ENCODE assay signal across 12 cellular contexts in the genomic region with DNA sequence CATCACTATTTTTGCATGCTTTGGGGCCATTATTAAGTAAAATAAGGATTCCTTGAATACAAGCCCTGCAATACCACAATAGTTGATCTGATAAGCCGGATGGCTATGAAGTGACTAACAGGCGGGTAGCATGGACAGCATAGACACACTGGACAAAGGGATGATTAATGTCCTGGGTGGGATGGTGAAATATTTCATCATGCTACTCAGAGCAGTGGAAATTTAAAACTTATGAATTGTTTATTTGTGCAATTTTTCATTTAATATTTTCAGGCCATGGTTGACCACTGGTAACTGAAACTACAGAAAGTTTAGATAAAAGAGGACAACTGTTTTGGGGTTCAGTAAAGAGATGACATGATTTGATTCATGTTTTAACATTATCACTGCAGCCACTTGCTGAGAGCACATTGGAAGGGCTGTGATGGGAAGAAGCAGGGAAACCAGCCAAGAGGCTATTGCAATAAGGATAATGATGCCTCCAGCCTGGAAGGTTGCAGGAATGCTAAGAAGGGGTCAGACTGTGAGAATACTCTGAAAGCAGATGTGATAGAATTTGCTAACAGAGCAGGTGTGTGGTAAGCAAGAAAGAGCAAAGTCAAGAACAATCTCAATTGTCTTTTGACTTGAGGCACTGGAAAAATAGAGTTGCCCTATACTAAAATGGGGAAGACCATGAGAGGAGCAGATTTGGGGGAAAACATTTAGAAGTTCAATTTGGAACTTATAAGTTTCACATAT.
DNase-seq lines count a peak whose midpoint lies in the region; ATAC-seq and TF ChIP-seq lines count a peak whose summit lies in the region.
"Had no signal": no experiment of that assay in that cellular context is flagged by ENCODE, and none has a peak within 500 bp of the region (broad histone marks: within the 10 kb centered on the region; RNA-seq: fewer than 3 reads in every experiment).

No MANE protein-coding gene starts in this region.

- peaks cover 0 to 2% (median 0%) of the 10 kb centered on the region in 8 donors for H3K9me3 Mint-ChIP-seq in CD4-positive, alpha-beta memory T cell

- H3K9me2 ChIP-seq in GM23248 (ENCODE audit: insufficient read depth), result no peaks in the 10 kb centered on the region

- H4K20me1 ChIP-seq in GM23248 (ENCODE audit: insufficient read depth), result no peaks in the 10 kb centered on the region

- peaks cover 0 to 4% (median 4%) of the 10 kb centered on the region in 4 donors for H3K4me1 Mint-ChIP-seq in CD4-positive, alpha-beta memory T cell

- in situ Hi-C loops in GM23248 (cut with MboI), result no loop called here

- POLR2A ChIA-PET in CD4-positive, alpha-beta memory T cell (lab: Charles Lee; ENCODE audit: partially characterized antibody), result no interaction called here

- H3K4me3 ChIP-seq in GM23248 (peak overlapping the region; percentile 26; the same call in 1 of the 2 replicates), retinal pigment epithelial cell (ENCODE audit: low read length) (no peak overlapping the region)
- H3K4me3 ChIP-seq in CD4-positive, alpha-beta memory T cell (ENCODE audit: low read length in 2 of 2), result no peak overlapping the region
- H3K4me3 ChIP-seq: left lung, prostate gland, thoracic aorta had no signal

- no peaks in the 10 kb centered on the region for H3K36me3 ChIP-seq in GM23248 (ENCODE audit: low read depth)
- no peaks in the 10 kb centered on the region for H3K36me3 ChIP-seq in CD4-positive, alpha-beta memory T cell (ENCODE audit: insufficient read depth, low read length)
- H3K36me3 ChIP-seq: left lung, prostate gland, thoracic aorta had no signal

- no peaks in the 10 kb centered on the region for H3K36me3 Mint-ChIP-seq in CD4-positive, alpha-beta memory T cell

- H3K9ac ChIP-seq in GM23248, result peak overlapping the region; percentile 41

- H3K27me3 Mint-ChIP-seq in CD4-positive, alpha-beta memory T cell, result no peaks in the 10 kb centered on the region

- H3K4me3 Mint-ChIP-seq in CD4-positive, alpha-beta memory T cell, result no peak overlapping the region

- H3F3A ChIP-seq in GM23248 (ENCODE audit: insufficient read depth), result peaks cover 49% of the 10 kb centered on the region

- DNase-seq in GM23248 (peak; percentile 89), RKO (ENCODE audit: low spot score) (peak; percentile 53), fibroblast of gingiva (ENCODE audit: low read depth) (peak; percentile 79), retinal pigment epithelial cell (ENCODE audit: low read depth) (peak; percentile 28), occipital lobe (lab: John Stamatoyannopoulos, UW) (no peak)
- no peak for DNase-seq in CD4-positive, alpha-beta memory T cell
- DNase-seq: left lung, NCI-H774 had no signal

- H2AFZ ChIP-seq in GM23248, result no peak overlapping the region

- no peaks in the 10 kb centered on the region for H3K79me2 ChIP-seq in GM23248 (ENCODE audit: insufficient read depth)

- H3K4me1 ChIP-seq in GM23248 (ENCODE audit: insufficient read depth), result peaks cover 51% of the 10 kb centered on the region
- no peaks in the 10 kb centered on the region for H3K4me1 ChIP-seq in CD4-positive, alpha-beta memory T cell (ENCODE audit: insufficient read depth, low read length)
- H3K4me1 ChIP-seq: left lung, prostate gland had no signal

- ATAC-seq in HG03565 (IDR thresholded peaks at IDR 0.05; ENCODE audit: unreplicated experiment) (no peak), HG03039 (IDR thresholded peaks at IDR 0.05; ENCODE audit: unreplicated experiment) (no peak)
- ATAC-seq: left lung had no signal

- peak overlapping the region; percentile 73 for H3K4me2 ChIP-seq in GM23248 (ENCODE audit: unreplicated experiment)

- no peaks in the 10 kb centered on the region for H3K9me3 ChIP-seq in GM23248 (ENCODE audit: low read depth)
- no peaks in the 10 kb centered on the region for H3K9me3 ChIP-seq in CD4-positive, alpha-beta memory T cell (ENCODE audit: control insufficient read depth in 1 of 2, low read length in 2 of 2)
- H3K9me3 ChIP-seq: left lung, prostate gland, thoracic aorta had no signal

- no peak overlapping the region for H3K27ac Mint-ChIP-seq in CD4-positive, alpha-beta memory T cell

- H3K27ac ChIP-seq in GM23248, result peak overlapping the region; percentile 73
- no peak overlapping the region for H3K27ac ChIP-seq in CD4-positive, alpha-beta memory T cell (ENCODE audit: low read depth, low read length)
- H3K27ac ChIP-seq: left lung, prostate gland, thoracic aorta had no signal

- no peak for TF ChIP-seq CTCF in retinal pigment epithelial cell (conservative IDR thresholded peaks at IDR 0.05; ENCODE audit: low read depth, low read length)

- no peaks in the 10 kb centered on the region for H3K27me3 ChIP-seq in GM23248 (replicated peaks; ENCODE audit: insufficient read depth)
- no peaks in the 10 kb centered on the region for H3K27me3 ChIP-seq in CD4-positive, alpha-beta memory T cell (ENCODE audit: insufficient read depth, low read length)
- H3K27me3 ChIP-seq: left lung had no signal

- intact Hi-C loops in CD4-positive, alpha-beta memory T cell (cut with micrococcal nuclease), result no loop called here

- CTCF ChIA-PET in CD4-positive, alpha-beta memory T cell (lab: Charles Lee; ENCODE audit: partially characterized antibody), result no interaction called here

- 0% methylated on average over 2 of the region's 2 CpGs for WGBS in GM23248 (ENCODE audit: low coverage in 1 of 2, low lambda C conversion rate in 2 of 2, missing lambda C conversion rate in 2 of 2), 2 experiments

Comparison
In these comparisons a context has a peak if more than half of its experiments do, and no peak if none do; other contexts are left out.
1. DNase-seq: peak in GM23248 (single experiment), RKO (single experiment), fibroblast of gingiva (single experiment) and retinal pigment epithelial cell (single experiment); none in occipital lobe (single experiment) and CD4-positive, alpha-beta memory T cell (0 of 5).